Comparison of ENCODE assay signal across 1 cellular context in the genomic region with DNA sequence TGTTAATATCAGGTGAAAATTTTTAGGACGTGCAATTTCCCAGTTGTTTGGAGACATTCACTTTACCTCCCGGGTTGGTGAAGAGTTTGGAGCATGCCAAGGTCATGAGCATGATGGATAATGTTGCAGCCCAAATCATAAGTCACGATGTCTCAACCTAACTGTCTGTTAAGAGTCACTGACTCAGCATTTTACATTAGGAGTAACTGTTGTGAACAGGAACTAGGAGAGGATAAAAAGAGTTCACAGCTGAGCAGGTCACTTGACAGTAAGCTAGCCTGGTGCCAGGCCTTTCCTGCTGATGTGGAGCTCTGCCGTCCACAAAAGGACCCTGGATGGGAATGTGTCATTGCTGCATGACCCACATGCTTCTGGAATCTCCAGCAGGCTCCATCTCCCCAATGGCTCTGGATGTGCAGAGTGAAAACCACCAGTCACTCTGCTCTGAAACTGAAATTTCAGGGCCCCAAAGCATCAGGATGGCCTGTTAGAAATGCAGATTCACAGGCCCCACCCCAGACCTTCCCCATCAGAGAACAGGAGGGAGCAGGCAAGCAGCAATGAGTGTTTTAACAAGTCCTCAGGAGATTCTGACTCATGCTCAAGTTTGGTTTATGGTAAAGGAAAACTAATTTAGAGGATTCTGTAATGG.
TF ChIP-seq lines count a peak whose summit lies in the region.

No MANE protein-coding gene starts in this region.

TF ChIP-seq in K562, 482 proteins besides CTCF, POLR2A, EP300 and RAD21 (continued from another document):
- TF ChIP-seq, protein P1, sequence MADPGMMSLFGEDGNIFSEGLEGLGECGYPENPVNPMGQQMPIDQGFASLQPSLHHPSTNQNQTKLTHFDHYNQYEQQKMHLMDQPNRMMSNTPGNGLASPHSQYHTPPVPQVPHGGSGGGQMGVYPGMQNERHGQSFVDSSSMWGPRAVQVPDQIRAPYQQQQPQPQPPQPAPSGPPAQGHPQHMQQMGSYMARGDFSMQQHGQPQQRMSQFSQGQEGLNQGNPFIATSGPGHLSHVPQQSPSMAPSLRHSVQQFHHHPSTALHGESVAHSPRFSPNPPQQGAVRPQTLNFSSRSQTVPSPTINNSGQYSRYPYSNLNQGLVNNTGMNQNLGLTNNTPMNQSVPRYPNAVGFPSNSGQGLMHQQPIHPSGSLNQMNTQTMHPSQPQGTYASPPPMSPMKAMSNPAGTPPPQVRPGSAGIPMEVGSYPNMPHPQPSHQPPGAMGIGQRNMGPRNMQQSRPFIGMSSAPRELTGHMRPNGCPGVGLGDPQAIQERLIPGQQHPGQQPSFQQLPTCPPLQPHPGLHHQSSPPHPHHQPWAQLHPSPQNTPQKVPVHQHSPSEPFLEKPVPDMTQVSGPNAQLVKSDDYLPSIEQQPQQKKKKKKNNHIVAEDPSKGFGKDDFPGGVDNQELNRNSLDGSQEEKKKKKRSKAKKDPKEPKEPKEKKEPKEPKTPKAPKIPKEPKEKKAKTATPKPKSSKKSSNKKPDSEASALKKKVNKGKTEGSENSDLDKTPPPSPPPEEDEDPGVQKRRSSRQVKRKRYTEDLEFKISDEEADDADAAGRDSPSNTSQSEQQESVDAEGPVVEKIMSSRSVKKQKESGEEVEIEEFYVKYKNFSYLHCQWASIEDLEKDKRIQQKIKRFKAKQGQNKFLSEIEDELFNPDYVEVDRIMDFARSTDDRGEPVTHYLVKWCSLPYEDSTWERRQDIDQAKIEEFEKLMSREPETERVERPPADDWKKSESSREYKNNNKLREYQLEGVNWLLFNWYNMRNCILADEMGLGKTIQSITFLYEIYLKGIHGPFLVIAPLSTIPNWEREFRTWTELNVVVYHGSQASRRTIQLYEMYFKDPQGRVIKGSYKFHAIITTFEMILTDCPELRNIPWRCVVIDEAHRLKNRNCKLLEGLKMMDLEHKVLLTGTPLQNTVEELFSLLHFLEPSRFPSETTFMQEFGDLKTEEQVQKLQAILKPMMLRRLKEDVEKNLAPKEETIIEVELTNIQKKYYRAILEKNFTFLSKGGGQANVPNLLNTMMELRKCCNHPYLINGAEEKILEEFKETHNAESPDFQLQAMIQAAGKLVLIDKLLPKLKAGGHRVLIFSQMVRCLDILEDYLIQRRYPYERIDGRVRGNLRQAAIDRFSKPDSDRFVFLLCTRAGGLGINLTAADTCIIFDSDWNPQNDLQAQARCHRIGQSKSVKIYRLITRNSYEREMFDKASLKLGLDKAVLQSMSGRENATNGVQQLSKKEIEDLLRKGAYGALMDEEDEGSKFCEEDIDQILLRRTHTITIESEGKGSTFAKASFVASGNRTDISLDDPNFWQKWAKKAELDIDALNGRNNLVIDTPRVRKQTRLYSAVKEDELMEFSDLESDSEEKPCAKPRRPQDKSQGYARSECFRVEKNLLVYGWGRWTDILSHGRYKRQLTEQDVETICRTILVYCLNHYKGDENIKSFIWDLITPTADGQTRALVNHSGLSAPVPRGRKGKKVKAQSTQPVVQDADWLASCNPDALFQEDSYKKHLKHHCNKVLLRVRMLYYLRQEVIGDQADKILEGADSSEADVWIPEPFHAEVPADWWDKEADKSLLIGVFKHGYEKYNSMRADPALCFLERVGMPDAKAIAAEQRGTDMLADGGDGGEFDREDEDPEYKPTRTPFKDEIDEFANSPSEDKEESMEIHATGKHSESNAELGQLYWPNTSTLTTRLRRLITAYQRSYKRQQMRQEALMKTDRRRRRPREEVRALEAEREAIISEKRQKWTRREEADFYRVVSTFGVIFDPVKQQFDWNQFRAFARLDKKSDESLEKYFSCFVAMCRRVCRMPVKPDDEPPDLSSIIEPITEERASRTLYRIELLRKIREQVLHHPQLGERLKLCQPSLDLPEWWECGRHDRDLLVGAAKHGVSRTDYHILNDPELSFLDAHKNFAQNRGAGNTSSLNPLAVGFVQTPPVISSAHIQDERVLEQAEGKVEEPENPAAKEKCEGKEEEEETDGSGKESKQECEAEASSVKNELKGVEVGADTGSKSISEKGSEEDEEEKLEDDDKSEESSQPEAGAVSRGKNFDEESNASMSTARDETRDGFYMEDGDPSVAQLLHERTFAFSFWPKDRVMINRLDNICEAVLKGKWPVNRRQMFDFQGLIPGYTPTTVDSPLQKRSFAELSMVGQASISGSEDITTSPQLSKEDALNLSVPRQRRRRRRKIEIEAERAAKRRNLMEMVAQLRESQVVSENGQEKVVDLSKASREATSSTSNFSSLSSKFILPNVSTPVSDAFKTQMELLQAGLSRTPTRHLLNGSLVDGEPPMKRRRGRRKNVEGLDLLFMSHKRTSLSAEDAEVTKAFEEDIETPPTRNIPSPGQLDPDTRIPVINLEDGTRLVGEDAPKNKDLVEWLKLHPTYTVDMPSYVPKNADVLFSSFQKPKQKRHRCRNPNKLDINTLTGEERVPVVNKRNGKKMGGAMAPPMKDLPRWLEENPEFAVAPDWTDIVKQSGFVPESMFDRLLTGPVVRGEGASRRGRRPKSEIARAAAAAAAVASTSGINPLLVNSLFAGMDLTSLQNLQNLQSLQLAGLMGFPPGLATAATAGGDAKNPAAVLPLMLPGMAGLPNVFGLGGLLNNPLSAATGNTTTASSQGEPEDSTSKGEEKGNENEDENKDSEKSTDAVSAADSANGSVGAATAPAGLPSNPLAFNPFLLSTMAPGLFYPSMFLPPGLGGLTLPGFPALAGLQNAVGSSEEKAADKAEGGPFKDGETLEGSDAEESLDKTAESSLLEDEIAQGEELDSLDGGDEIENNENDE (IDR thresholded peaks at IDR 0.05; ENCODE audit: low read depth, low read length): no peak
- TF ChIP-seq SMARCA4 (IDR thresholded peaks at IDR 0.05): peak; percentile 73; the same call in 1 of the 2 replicates
- TF ChIP-seq HIVEP1 (CRISPR knock-in tag; IDR thresholded peaks at IDR 0.05): peak; percentile 60; the same call in 1 of the 2 replicates
TF ChIP-seq in K562: peak in this region for 153.
